8 cellular contexts compared by ENCODE assay signal in the genomic region with DNA sequence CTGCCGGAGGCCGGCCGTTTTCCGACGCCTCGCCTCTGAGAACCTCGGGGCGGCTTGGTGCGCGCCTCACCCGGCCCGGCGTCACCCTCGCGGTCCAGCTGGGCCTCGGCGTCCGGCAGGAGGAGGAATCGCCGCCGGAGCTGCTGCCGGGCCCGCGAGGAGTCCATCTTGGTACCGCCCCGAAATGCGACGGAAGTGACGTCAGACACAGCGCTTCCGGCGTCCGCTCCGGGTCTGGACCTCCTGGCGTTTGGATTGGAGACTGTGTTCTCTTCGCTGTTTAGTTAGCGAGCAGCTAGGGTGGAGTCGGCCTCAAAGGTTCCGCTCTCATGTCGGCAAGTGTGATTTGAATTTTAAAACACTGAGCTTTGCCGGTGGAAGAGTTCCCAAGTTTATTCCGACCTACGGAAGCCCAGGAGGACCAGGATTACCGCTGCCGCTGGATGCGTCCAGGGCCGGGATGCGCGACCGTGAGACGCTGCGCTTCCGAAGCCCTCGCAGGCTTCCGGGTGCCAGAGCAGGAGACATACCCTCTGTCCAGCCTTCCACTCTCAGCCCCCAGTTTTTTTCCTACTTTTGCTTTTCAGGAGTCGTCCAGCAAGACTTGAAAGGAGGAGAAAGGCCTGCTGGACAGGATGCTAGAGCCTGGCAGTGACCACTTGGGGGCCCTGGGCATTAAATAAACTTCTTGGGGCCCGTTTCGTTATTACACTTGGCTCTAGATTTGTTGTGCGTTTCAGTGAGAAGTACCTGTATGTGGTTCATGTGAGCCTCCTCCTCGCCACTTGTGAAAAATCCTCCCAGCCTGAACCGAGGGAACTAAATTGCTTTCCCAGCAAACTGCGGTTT. TPM values are rescaled to one million over a fixed set of nuclear protein-coding genes. Genes with fewer than 3 reads are reported as not detected.
A peak's percentile ranks its signal among the peaks of the same experiment; 100 is the strongest.
DNase-seq lines count a peak whose midpoint lies in the region; ATAC-seq and TF ChIP-seq lines count a peak whose summit lies in the region.

A gene with protein sequence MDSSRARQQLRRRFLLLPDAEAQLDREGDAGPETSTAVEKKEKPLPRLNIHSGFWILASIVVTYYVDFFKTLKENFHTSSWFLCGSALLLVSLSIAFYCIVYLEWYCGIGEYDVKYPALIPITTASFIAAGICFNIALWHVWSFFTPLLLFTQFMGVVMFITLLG (minus strand): TSS at position 188 of the 849 bp plus-strand sequence. CDS start 21 bp downstream, at position 167.

- peak within 1 kb of the TSS; percentile 88 for H3K27ac ChIP-seq in GM23338 (ENCODE audit: low read depth)

- peak within 1 kb of the TSS; percentile 96 for H2AFZ ChIP-seq in GM23338

- peak; percentile 96 for TF ChIP-seq POLR2A in Raji (IDR thresholded peaks at IDR 0.05; ENCODE audit: insufficient read depth, low read depth, low read length)

- H3K27me3 ChIP-seq in GM23338 (ENCODE audit: insufficient read depth): peaks cover 9% of the 10 kb centered on the region; the same call in 1 of the 2 replicates

- H3K9me2 ChIP-seq in GM23338 (ENCODE audit: insufficient read depth): no peaks in the 10 kb centered on the region

- no peaks in the 10 kb centered on the region for H3K9me3 Mint-ChIP-seq in GM23338
- no peaks in the 10 kb centered on the region for H3K9me3 Mint-ChIP-seq in natural killer cell treated with Interleukin-12 subunit alpha and Interleukin-12 subunit beta and Interleukin-15 and Interleukin-18, amount 100 ng/mL, for 72 hours

- peaks cover 4% of the 10 kb centered on the region for H3K79me2 ChIP-seq in GM23338 (replicated peaks; ENCODE audit: insufficient read depth)

- ATAC-seq in GM23338: peak; percentile 93
- ATAC-seq in natural killer cell treated with Interleukin-12 subunit alpha and Interleukin-12 subunit beta and Interleukin-15 and Interleukin-18, amount 100 ng/mL, for 72 hours: peak; percentile 97 to 99
- peak; percentile 97 for ATAC-seq in stimulated activated naive CD8-positive, alpha-beta T cell treated with anti-CD3 and anti-CD28 coated beads, Interleukin-15, Interleukin-2, amounts not matched to agents 100 U/mL and 50 U/mL, for 24 hours

- H3K4me1 ChIP-seq in GM23338 (ENCODE audit: insufficient read depth): peaks cover 7% of the 10 kb centered on the region

- H4K20me1 ChIP-seq in GM23338 (replicated peaks; ENCODE audit: insufficient read depth): no peaks in the 10 kb centered on the region

- peaks cover 3% of the 10 kb centered on the region; the same call in 1 of the 2 replicates for H3K36me3 ChIP-seq in GM23338 (ENCODE audit: insufficient read depth)

- DNase-seq in EL (peak; percentile 93), GM23338 (ENCODE audit: low spot score) (peak; percentile 97), LHCN-M2 (ENCODE audit: low read depth) (peak; percentile 92), fibroblast of peridontal ligament (ENCODE audit: extremely low read depth) (peak; percentile 94)
- peak; percentile 86 for DNase-seq in activated T-helper 9 cell treated with anti-CD3 and anti-CD28 coated beads, Interleukin-2, amount 50 U/mL, for 16 hours (ENCODE audit: low read depth)
- DNase-seq in natural killer cell treated with Interleukin-12 subunit alpha and Interleukin-12 subunit beta and Interleukin-15 and Interleukin-18, amount 100 ng/mL, for 72 hours (ENCODE audit: low spot score): peak; percentile 93
- peak; percentile 92 for DNase-seq in stimulated activated naive CD8-positive, alpha-beta T cell treated with anti-CD3 and anti-CD28 coated beads, Interleukin-15, Interleukin-2, amounts not matched to agents 100 U/mL and 50 U/mL, for 24 hours

- H3K4me3 ChIP-seq in GM23338: peak within 1 kb of the TSS; percentile 89

- 0 out of 2 replicates have a peak, but pooled peaks cover 3% of the 10 kb centered on the region for H3F3A ChIP-seq in GM23338 (replicated peaks; ENCODE audit: low read depth)

- H3K4me2 ChIP-seq in GM23338: peak within 1 kb of the TSS; percentile 94

- H3K4me1 Mint-ChIP-seq in GM23338: peaks cover 11% of the 10 kb centered on the region
- peaks cover 26 to 31% of the 10 kb centered on the region in 2 donors for H3K4me1 Mint-ChIP-seq in natural killer cell treated with Interleukin-12 subunit alpha and Interleukin-12 subunit beta and Interleukin-15 and Interleukin-18, amount 100 ng/mL, for 72 hours (ENCODE audit: low read depth in 2 of 2)

- H3K4me3 Mint-ChIP-seq in GM23338: peak within 1 kb of the TSS; percentile 91
- peak within 1 kb of the TSS; percentile 96 for H3K4me3 Mint-ChIP-seq in natural killer cell treated with Interleukin-12 subunit alpha and Interleukin-12 subunit beta and Interleukin-15 and Interleukin-18, amount 100 ng/mL, for 72 hours

- H3K27ac Mint-ChIP-seq in GM23338: peak within 1 kb of the TSS; percentile 97
- H3K27ac Mint-ChIP-seq in natural killer cell treated with Interleukin-12 subunit alpha and Interleukin-12 subunit beta and Interleukin-15 and Interleukin-18, amount 100 ng/mL, for 72 hours: peak within 1 kb of the TSS; percentile 98 to 99

- no peak for TF ChIP-seq CTCF in GM23338 (conservative IDR thresholded peaks at IDR 0.05; ENCODE audit: low read depth in 2 of 2)

- H3K36me3 Mint-ChIP-seq in GM23338 (ENCODE audit: low read depth): peaks cover 20% of the 10 kb centered on the region
- H3K36me3 Mint-ChIP-seq in natural killer cell treated with Interleukin-12 subunit alpha and Interleukin-12 subunit beta and Interleukin-15 and Interleukin-18, amount 100 ng/mL, for 72 hours: peaks cover 22% of the 10 kb centered on the region

- H3K27me3 Mint-ChIP-seq in GM23338 (ENCODE audit: insufficient read depth, low read depth, poor library complexity): peaks cover 3% of the 10 kb centered on the region
- no peaks in the 10 kb centered on the region for H3K27me3 Mint-ChIP-seq in natural killer cell treated with Interleukin-12 subunit alpha and Interleukin-12 subunit beta and Interleukin-15 and Interleukin-18, amount 100 ng/mL, for 72 hours

TF ChIP-seq in GM23338, 12 proteins besides CTCF, POLR2A, EP300 and RAD21:
- TF ChIP-seq EZH2phosphoT487 (IDR thresholded peaks at IDR 0.05; ENCODE audit: unreplicated experiment): no peak
- TF ChIP-seq POLR2AphosphoS5 (IDR thresholded peaks at IDR 0.05; ENCODE audit: low read depth): peak; percentile 89
- TF ChIP-seq, protein P1, sequence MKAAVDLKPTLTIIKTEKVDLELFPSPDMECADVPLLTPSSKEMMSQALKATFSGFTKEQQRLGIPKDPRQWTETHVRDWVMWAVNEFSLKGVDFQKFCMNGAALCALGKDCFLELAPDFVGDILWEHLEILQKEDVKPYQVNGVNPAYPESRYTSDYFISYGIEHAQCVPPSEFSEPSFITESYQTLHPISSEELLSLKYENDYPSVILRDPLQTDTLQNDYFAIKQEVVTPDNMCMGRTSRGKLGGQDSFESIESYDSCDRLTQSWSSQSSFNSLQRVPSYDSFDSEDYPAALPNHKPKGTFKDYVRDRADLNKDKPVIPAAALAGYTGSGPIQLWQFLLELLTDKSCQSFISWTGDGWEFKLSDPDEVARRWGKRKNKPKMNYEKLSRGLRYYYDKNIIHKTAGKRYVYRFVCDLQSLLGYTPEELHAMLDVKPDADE (IDR thresholded peaks at IDR 0.05): peak; percentile 63
- peak; percentile 95 for TF ChIP-seq CREB1 (CRISPR knock-in tag; IDR thresholded peaks at IDR 0.05; ENCODE audit: low read depth)

RNA-seq across cellular contexts. Expression of the gene that starts here (rescaled TPM):
- 22.7 and 24.5 TPM in 2 replicates for total RNA-seq in GM23338 (2014; rRNA removed; shearing (Covaris generic))
- polyA plus RNA-seq in GM23338 (2016; fragmentation: Nextera tagmentation; extraction: Ambion mirVana): 25.9 and 27.5 TPM in 2 replicates
- total RNA-seq in LHCN-M2 (2014; rRNA removed): 23.2 and 29.3 TPM in 2 replicates
- polyA plus RNA-seq in LHCN-M2 (2012): 16.8 TPM
- 10 to 100 TPM; 15.0 to 21.2 TPM for total RNA-seq in natural killer cell treated with Interleukin-12 subunit alpha and Interleukin-12 subunit beta and Interleukin-15 and Interleukin-18, amount 100 ng/mL, for 72 hours

Comparison
In these comparisons a context has a peak if more than half of its experiments do, and no peak if none do; other contexts are left out.
1. Peak in every context shown above with its lines: DNase-seq, ATAC-seq, H3K4me3 ChIP-seq and H3K27ac ChIP-seq.